ENCODE assay signal across 10 cellular contexts in the genomic region with DNA sequence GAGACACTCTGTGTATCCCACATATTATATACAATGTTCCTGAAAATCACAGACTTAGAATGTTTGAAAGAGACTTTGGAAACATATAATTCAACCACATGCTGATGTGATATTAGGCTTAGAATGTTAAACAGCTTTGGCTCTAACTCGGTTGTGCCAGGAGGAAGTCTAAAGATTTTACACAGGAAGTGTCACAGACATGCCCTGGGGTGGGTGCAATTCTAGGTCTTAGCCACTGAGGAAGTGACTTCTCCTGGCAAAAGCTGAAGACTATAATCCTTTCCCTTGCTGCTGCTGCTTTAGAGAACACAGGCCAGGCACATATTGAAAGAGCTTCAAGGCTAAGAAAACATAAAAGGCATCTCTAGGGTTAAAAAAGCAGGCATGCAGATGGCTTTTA. TPM values are rescaled to one million over a fixed set of nuclear protein-coding genes. Genes with fewer than 3 reads are reported as not detected.
DNase-seq lines count a peak whose midpoint lies in the region; TF ChIP-seq lines count a peak whose summit lies in the region.
"Had no signal": no experiment of that assay in that cellular context is flagged by ENCODE, and none has a peak within 500 bp of the region (broad histone marks: within the 10 kb centered on the region; RNA-seq: fewer than 3 reads in every experiment).

No MANE protein-coding gene starts in this region.

- DNase-seq in NK-92 treated with Interleukin-12 subunit alpha and Interleukin-12 subunit beta, amount 100 ng/mL, for 24 hours (lab: John Stamatoyannopoulos, UW), result peak; percentile 13
- DNase-seq in NK-92 (lab: John Stamatoyannopoulos, UW; ENCODE audit: unreplicated experiment) (no peak), RPMI8226 (peak; percentile 42), NCI-H146 treated with DMSO at 0.1 percent for 48 hours (lab: John Stamatoyannopoulos, UW; ENCODE audit: unreplicated experiment) (no peak), progenitor cell of endocrine pancreas (ENCODE audit: low spot score, unreplicated experiment) (no peak), NCI-H2107 (lab: John Stamatoyannopoulos, UW) (no peak)
- peak; percentile 59 for DNase-seq in activated naive CD4-positive, alpha-beta T cell treated with anti-CD3 and anti-CD28 coated beads, Interleukin-2, amount 10 ng/mL, durations not matched to agents 7 days and 5 days
- DNase-seq in stimulated activated CD8-positive, alpha-beta memory T cell treated with anti-CD3 and anti-CD28 coated beads, Interleukin-4, amount 100 ng/mL, for 4 hours (ENCODE audit: low read depth in 2 of 2, low spot score in 1 of 2), result peak; percentile 4 to 7
- DNase-seq: esophagus squamous epithelium, thyroid gland had no signal

- TF ChIP-seq CTCF in progenitor cell of endocrine pancreas (IDR thresholded peaks at IDR 0.05; ENCODE audit: unreplicated experiment), result no peak

- H3K4me3 Mint-ChIP-seq in activated naive CD4-positive, alpha-beta T cell treated with anti-CD3 and anti-CD28 coated beads, Interleukin-2, amount 10 ng/mL, durations not matched to agents 7 days and 5 days, result no peak overlapping the region
- H3K4me3 Mint-ChIP-seq in progenitor cell of endocrine pancreas (ENCODE audit: low read depth), result no peak overlapping the region

- H3K36me3 Mint-ChIP-seq in activated naive CD4-positive, alpha-beta T cell treated with anti-CD3 and anti-CD28 coated beads, Interleukin-2, amount 10 ng/mL, durations not matched to agents 7 days and 5 days, result peaks cover 7% of the 10 kb centered on the region
- H3K36me3 Mint-ChIP-seq in progenitor cell of endocrine pancreas (ENCODE audit: insufficient read depth), result no peaks in the 10 kb centered on the region

- no peaks in the 10 kb centered on the region for H3K9me3 Mint-ChIP-seq in activated naive CD4-positive, alpha-beta T cell treated with anti-CD3 and anti-CD28 coated beads, Interleukin-2, amount 10 ng/mL, durations not matched to agents 7 days and 5 days
- no peaks in the 10 kb centered on the region for H3K9me3 Mint-ChIP-seq in progenitor cell of endocrine pancreas (ENCODE audit: low read depth)

- no peaks in the 10 kb centered on the region for H3K27me3 Mint-ChIP-seq in activated naive CD4-positive, alpha-beta T cell treated with anti-CD3 and anti-CD28 coated beads, Interleukin-2, amount 10 ng/mL, durations not matched to agents 7 days and 5 days
- no peaks in the 10 kb centered on the region for H3K27me3 Mint-ChIP-seq in progenitor cell of endocrine pancreas

- H3K4me1 Mint-ChIP-seq in activated naive CD4-positive, alpha-beta T cell treated with anti-CD3 and anti-CD28 coated beads, Interleukin-2, amount 10 ng/mL, durations not matched to agents 7 days and 5 days, result peaks cover 37% of the 10 kb centered on the region
- peaks cover 12% of the 10 kb centered on the region for H3K4me1 Mint-ChIP-seq in progenitor cell of endocrine pancreas (ENCODE audit: low read depth)

- CTCF ChIA-PET in activated naive CD4-positive, alpha-beta T cell treated with anti-CD3 and anti-CD28 coated beads, Interleukin-2, amount 10 ng/mL, durations not matched to agents 7 days and 5 days (lab: Charles Lee), result interaction anchor here (0.6 to 1.3 kb wide), 2 partner anchors 24 to 196 kb away, joined by 3 read pairs; no protein-coding TSS in a partner anchor

- peak overlapping the region; percentile 67 for H3K27ac Mint-ChIP-seq in activated naive CD4-positive, alpha-beta T cell treated with anti-CD3 and anti-CD28 coated beads, Interleukin-2, amount 10 ng/mL, durations not matched to agents 7 days and 5 days
- H3K27ac Mint-ChIP-seq in progenitor cell of endocrine pancreas, result no peak overlapping the region

RNA-seq across cellular contexts. Expression of gene RPL5, which starts 51.0 kb away (rescaled TPM):
- total RNA-seq in progenitor cell of endocrine pancreas, result 1,364 and 1,423 TPM in 2 replicates

Comparison
In these comparisons a context has a peak if more than half of its experiments do, and no peak if none do; other contexts are left out.
1. DNase-seq: peak in NK-92 treated with Interleukin-12 subunit alpha and Interleukin-12 subunit beta, amount 100 ng/mL, for 24 hours (single experiment), RPMI8226 (single experiment), activated naive CD4-positive, alpha-beta T cell treated with anti-CD3 and anti-CD28 coated beads, Interleukin-2, amount 10 ng/mL, durations not matched to agents 7 days and 5 days (single experiment) and stimulated activated CD8-positive, alpha-beta memory T cell treated with anti-CD3 and anti-CD28 coated beads, Interleukin-4, amount 100 ng/mL, for 4 hours (2 of 2); none in NK-92 (single experiment), NCI-H146 treated with DMSO at 0.1 percent for 48 hours (single experiment), progenitor cell of endocrine pancreas (single experiment) and NCI-H2107 (single experiment).